ENCODE assay signal across 8 cellular contexts in the genomic region with DNA sequence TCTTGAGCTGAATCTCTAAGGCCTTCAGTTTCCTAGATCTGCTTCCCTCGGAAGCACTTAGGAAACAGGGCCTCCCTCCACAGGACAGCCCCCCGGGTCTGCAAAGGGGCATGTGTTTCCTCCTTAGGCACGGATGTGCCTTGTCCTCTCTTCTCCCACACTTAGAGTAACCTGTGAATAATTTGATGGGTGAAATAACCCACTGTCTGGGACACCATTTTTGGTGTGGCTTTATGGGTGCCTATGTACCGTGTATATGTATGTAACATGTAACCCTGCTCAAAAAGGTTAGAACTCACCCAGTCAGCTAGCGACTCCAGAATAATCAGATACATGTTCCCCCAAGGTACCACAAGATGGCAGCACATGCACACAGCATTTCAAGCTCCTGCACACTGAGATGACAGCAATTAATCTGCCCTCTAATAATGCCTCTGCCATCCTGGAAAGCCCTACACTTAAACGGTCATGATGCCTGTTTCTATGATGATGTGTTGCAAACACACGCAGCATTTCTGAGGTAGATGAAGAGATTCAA.
DNase-seq lines count a peak whose midpoint lies in the region; ATAC-seq and TF ChIP-seq lines count a peak whose summit lies in the region.

No MANE protein-coding gene starts in this region.

- H3K36me3 Mint-ChIP-seq in naive thymus-derived CD8-positive, alpha-beta T cell, result no peaks in the 10 kb centered on the region

- H3K4me1 Mint-ChIP-seq in naive thymus-derived CD8-positive, alpha-beta T cell, result peaks cover 14 to 22% (median 18%) of the 10 kb centered on the region in 4 donors

- H3K9me3 ChIP-seq in OCI-LY1 (ENCODE audit: low read length), result no peaks in the 10 kb centered on the region

- ATAC-seq in GM21360 (IDR thresholded peaks at IDR 0.05; ENCODE audit: unreplicated experiment), result peak; percentile 61
- ATAC-seq in naive thymus-derived CD8-positive, alpha-beta T cell, result peak; percentile 74

- H3F3A ChIP-seq in OCI-LY1 (ENCODE audit: insufficient read depth, low read length), result no peaks in the 10 kb centered on the region

- H3K9me2 ChIP-seq in OCI-LY1 (ENCODE audit: low read depth, low read length), result no peaks in the 10 kb centered on the region

- TF ChIP-seq RAD21 in Ishikawa (IDR thresholded peaks at IDR 0.05; ENCODE audit: low read depth), result peak; percentile 92

- no peak overlapping the region for H2AFZ ChIP-seq in OCI-LY1 (ENCODE audit: low read length)

- H3K27ac ChIP-seq in OCI-LY1 (ENCODE audit: low read depth, low read length, poor library complexity, severe bottlenecking), result no peak overlapping the region

- peak; percentile 52 for DNase-seq in Caki2 (ENCODE audit: low read depth)
- DNase-seq in activated CD8-positive, alpha-beta memory T cell treated with anti-CD3 and anti-CD28 coated beads, Interleukin-2, amount 50 U/mL, for 4 hours, result peak; percentile 66
- DNase-seq in epithelial cell of proximal tubule (ENCODE audit: low read depth), result peak; percentile 50
- DNase-seq in naive thymus-derived CD8-positive, alpha-beta T cell, result peak; percentile 30 to 84 (median 71)
- peak; percentile 42 to 79 (median 66) for DNase-seq in stimulated activated naive CD4-positive, alpha-beta T cell (lab: John Stamatoyannopoulos, UW)

- no peaks in the 10 kb centered on the region for H3K9me3 Mint-ChIP-seq in naive thymus-derived CD8-positive, alpha-beta T cell

- TF ChIP-seq CTCF in OCI-LY1 (IDR thresholded peaks at IDR 0.05; ENCODE audit: low read length) (peak; percentile 73), epithelial cell of proximal tubule (conservative IDR thresholded peaks at IDR 0.05; ENCODE audit: low read depth, low read length) (peak; percentile 92)

- H3K27me3 ChIP-seq in OCI-LY1 (ENCODE audit: insufficient read depth, low read length), result no peaks in the 10 kb centered on the region

- H3K79me2 ChIP-seq in OCI-LY1 (ENCODE audit: insufficient read depth, low read length), result no peaks in the 10 kb centered on the region

- H3K4me2 ChIP-seq in OCI-LY1 (ENCODE audit: low read length), result no peak overlapping the region

- POLR2A ChIA-PET in naive thymus-derived CD8-positive, alpha-beta T cell (lab: Charles Lee), result interaction anchor here (1.8 kb wide), 1 partner anchor 260 kb away, joined by 7 read pairs; no protein-coding TSS in a partner anchor

- no peak overlapping the region for H3K4me3 ChIP-seq in OCI-LY1 (ENCODE audit: low read depth, low read length, poor library complexity, severe bottlenecking)
- no peak overlapping the region for H3K4me3 ChIP-seq in epithelial cell of proximal tubule (ENCODE audit: low read depth, low read length)

- no peaks in the 10 kb centered on the region for H3K36me3 ChIP-seq in OCI-LY1 (ENCODE audit: insufficient read depth, low read length)

- peaks cover 7% of the 10 kb centered on the region for H3K4me1 ChIP-seq in OCI-LY1 (ENCODE audit: insufficient read depth, low read length, severe bottlenecking)

- H3K9ac ChIP-seq in OCI-LY1 (ENCODE audit: low read length), result no peak overlapping the region

- TF ChIP-seq EP300 in Ishikawa (IDR thresholded peaks at IDR 0.05; ENCODE audit: borderline replicate concordance), result no peak

- no peaks in the 10 kb centered on the region for H3K27me3 Mint-ChIP-seq in naive thymus-derived CD8-positive, alpha-beta T cell

- H3K4me3 Mint-ChIP-seq in naive thymus-derived CD8-positive, alpha-beta T cell, result peak overlapping the region in 7 of 10 donors; percentile 51 to 76 (median 71)

- H4K20me1 ChIP-seq in OCI-LY1 (ENCODE audit: insufficient read depth, low read length), result no peaks in the 10 kb centered on the region

- in situ Hi-C loops in Caki2 (cut with HindIII; ENCODE audit: low pct_unique_long_range_greater_than_20kb, low sequenced_read_pairs), result no loop called here

- H3K27ac Mint-ChIP-seq in naive thymus-derived CD8-positive, alpha-beta T cell, result peak overlapping the region in 4 of 10 donors; percentile 13 to 74 (median 54)

TF ChIP-seq in Ishikawa, 13 proteins besides CTCF, POLR2A, EP300 and RAD21:
- no peak for TF ChIP-seq TAF1 (IDR thresholded peaks at IDR 0.05; ENCODE audit: low read depth)
- no peak for TF ChIP-seq NFIC (IDR thresholded peaks at IDR 0.05)
- TF ChIP-seq FOXM1 (IDR thresholded peaks at IDR 0.05; ENCODE audit: borderline replicate concordance, low read depth), result no peak
- no peak for TF ChIP-seq YY1 (IDR thresholded peaks at IDR 0.05; ENCODE audit: low read depth)
- TF ChIP-seq, protein P1, sequence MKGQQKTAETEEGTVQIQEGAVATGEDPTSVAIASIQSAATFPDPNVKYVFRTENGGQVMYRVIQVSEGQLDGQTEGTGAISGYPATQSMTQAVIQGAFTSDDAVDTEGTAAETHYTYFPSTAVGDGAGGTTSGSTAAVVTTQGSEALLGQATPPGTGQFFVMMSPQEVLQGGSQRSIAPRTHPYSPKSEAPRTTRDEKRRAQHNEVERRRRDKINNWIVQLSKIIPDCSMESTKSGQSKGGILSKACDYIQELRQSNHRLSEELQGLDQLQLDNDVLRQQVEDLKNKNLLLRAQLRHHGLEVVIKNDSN (IDR thresholded peaks at IDR 0.05), result no peak
- TF ChIP-seq TCF12 (IDR thresholded peaks at IDR 0.05; ENCODE audit: low read depth), result no peak
- no peak for TF ChIP-seq TEAD4 (IDR thresholded peaks at IDR 0.05)
- no peak for TF ChIP-seq ZBTB7A (IDR thresholded peaks at IDR 0.05; ENCODE audit: low read depth)
- TF ChIP-seq, protein P2, sequence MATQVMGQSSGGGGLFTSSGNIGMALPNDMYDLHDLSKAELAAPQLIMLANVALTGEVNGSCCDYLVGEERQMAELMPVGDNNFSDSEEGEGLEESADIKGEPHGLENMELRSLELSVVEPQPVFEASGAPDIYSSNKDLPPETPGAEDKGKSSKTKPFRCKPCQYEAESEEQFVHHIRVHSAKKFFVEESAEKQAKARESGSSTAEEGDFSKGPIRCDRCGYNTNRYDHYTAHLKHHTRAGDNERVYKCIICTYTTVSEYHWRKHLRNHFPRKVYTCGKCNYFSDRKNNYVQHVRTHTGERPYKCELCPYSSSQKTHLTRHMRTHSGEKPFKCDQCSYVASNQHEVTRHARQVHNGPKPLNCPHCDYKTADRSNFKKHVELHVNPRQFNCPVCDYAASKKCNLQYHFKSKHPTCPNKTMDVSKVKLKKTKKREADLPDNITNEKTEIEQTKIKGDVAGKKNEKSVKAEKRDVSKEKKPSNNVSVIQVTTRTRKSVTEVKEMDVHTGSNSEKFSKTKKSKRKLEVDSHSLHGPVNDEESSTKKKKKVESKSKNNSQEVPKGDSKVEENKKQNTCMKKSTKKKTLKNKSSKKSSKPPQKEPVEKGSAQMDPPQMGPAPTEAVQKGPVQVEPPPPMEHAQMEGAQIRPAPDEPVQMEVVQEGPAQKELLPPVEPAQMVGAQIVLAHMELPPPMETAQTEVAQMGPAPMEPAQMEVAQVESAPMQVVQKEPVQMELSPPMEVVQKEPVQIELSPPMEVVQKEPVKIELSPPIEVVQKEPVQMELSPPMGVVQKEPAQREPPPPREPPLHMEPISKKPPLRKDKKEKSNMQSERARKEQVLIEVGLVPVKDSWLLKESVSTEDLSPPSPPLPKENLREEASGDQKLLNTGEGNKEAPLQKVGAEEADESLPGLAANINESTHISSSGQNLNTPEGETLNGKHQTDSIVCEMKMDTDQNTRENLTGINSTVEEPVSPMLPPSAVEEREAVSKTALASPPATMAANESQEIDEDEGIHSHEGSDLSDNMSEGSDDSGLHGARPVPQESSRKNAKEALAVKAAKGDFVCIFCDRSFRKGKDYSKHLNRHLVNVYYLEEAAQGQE (IDR thresholded peaks at IDR 0.05; ENCODE audit: low read depth), result no peak
- TF ChIP-seq EGR1 (IDR thresholded peaks at IDR 0.05), result no peak
- no peak for TF ChIP-seq CREB1 (IDR thresholded peaks at IDR 0.05; ENCODE audit: low read depth)
- TF ChIP-seq CEBPB (IDR thresholded peaks at IDR 0.05), result no peak
- TF ChIP-seq, protein P3, sequence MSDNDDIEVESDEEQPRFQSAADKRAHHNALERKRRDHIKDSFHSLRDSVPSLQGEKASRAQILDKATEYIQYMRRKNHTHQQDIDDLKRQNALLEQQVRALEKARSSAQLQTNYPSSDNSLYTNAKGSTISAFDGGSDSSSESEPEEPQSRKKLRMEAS (IDR thresholded peaks at IDR 0.05), result no peak
